2 cellular contexts compared by ENCODE assay signal in the genomic region with DNA sequence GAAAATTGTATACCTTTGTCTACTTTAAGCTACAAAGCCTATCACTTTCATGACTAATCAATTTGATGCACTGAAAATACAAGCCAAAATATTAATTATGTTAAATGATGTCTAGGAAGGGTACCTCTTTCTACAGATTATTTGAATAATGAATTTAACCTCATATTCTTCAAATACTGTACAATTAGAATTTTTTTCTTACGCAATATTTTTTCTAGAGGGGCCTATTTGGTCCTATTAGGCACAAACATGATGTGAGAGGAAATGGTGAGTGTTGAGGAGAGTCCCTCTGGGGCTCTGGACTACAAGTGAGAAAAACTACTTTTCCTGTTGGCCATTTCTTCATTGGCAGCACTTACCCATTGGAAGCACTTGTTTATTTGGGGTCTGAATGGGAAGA.
TF ChIP-seq lines count a peak whose summit lies in the region.

No MANE protein-coding gene starts in this region.

TF ChIP-seq in HepG2, 621 proteins besides CTCF, POLR2A, EP300 and RAD21:
- TF ChIP-seq CEBPB (IDR thresholded peaks at IDR 0.05; ENCODE audit: borderline replicate concordance, low read depth, low read length) (peak; percentile 69; the same call in 1 of the 2 replicates), ZKSCAN1 (IDR thresholded peaks at IDR 0.05; ENCODE audit: low read length) (no peak)

TF ChIP-seq in K562, 482 proteins besides CTCF, POLR2A, EP300 and RAD21:
- TF ChIP-seq CEBPG (CRISPR knock-in tag; IDR thresholded peaks at IDR 0.05) = no peak
- TF ChIP-seq CEBPG (tag; conservative IDR thresholded peaks at IDR 0.05 in 1 of 2, IDR thresholded peaks at IDR 0.05 in 1 of 2) = peak in 1 of 2 experiments; percentile 57; a peak in 1 of 4 replicates
- peak; percentile 54 for TF ChIP-seq CEBPB (tag; IDR thresholded peaks at IDR 0.05)
- TF ChIP-seq, protein P1, sequence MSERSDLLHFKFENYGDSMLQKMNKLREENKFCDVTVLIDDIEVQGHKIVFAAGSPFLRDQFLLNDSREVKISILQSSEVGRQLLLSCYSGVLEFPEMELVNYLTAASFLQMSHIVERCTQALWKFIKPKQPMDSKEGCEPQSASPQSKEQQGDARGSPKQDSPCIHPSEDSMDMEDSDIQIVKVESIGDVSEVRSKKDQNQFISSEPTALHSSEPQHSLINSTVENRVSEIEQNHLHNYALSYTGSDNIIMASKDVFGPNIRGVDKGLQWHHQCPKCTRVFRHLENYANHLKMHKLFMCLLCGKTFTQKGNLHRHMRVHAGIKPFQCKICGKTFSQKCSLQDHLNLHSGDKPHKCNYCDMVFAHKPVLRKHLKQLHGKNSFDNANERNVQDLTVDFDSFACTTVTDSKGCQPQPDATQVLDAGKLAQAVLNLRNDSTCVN (CRISPR knock-in tag; IDR thresholded peaks at IDR 0.05) = no peak
